1 cellular context compared by ENCODE assay signal in genomic region chr7:75072978-75073282, GRCh38.
A peak's percentile ranks its signal among the peaks of the same experiment; 100 is the strongest.
TF ChIP-seq lines count a peak whose summit lies in the region.

No MANE protein-coding gene starts in this region.

TF ChIP-seq in H1, 55 proteins besides CTCF, POLR2A, EP300 and RAD21:
- TF ChIP-seq CEBPB (IDR thresholded peaks at IDR 0.05; ENCODE audit: low read depth, low read length) (no peak), SP4 (IDR thresholded peaks at IDR 0.05; ENCODE audit: low read length) (no peak), HDAC2 (IDR thresholded peaks at IDR 0.05; ENCODE audit: borderline replicate concordance in 1 of 2, low read depth in 2 of 2, low read length in 2 of 2) (0 out of 4 replicates have a peak, but pooled peaks of 1 of the 2 experiments have one; percentile 33), SUZ12 (IDR thresholded peaks at IDR 0.05; ENCODE audit: low read length) (no peak), TCF12 (IDR thresholded peaks at IDR 0.05; ENCODE audit: low read depth, low read length) (no peak), FOSL1 (IDR thresholded peaks at IDR 0.05; ENCODE audit: insufficient read depth, low read depth, low read length) (no peak), JUN (IDR thresholded peaks at IDR 0.05; ENCODE audit: low read depth, low read length) (no peak), CBX8 (IDR thresholded peaks at IDR 0.05; ENCODE audit: borderline replicate concordance, low read depth, low read length) (no peak), BACH1 (IDR thresholded peaks at IDR 0.05; ENCODE audit: low read length) (no peak; the same call in 1 of the 2 replicates), SIRT6 (IDR thresholded peaks at IDR 0.05; ENCODE audit: low read length) (no peak), BCL11A (IDR thresholded peaks at IDR 0.05; ENCODE audit: low read depth in 2 of 2, low read length in 2 of 2) (no peak), E2F6 (IDR thresholded peaks at IDR 0.05) (no peak), TAF1 (IDR thresholded peaks at IDR 0.05; ENCODE audit: low read depth, low read length) (no peak), SP1 (IDR thresholded peaks at IDR 0.05; ENCODE audit: low read depth, low read length) (no peak), CHD2 (IDR thresholded peaks at IDR 0.05; ENCODE audit: low read length) (no peak), YY1 (IDR thresholded peaks at IDR 0.05; ENCODE audit: low read depth, low read length) (no peak), POU5F1 (IDR thresholded peaks at IDR 0.05; ENCODE audit: low read depth, low read length) (no peak), TBP (IDR thresholded peaks at IDR 0.05; ENCODE audit: low read depth, low read length) (0 out of 2 replicates have a peak, but pooled peaks have one; percentile 29), MAX (IDR thresholded peaks at IDR 0.05) (no peak), SAP30 (IDR thresholded peaks at IDR 0.05; ENCODE audit: insufficient read depth, insufficient replicate concordance, low read length) (peak; percentile 58), PHF8 (conservative IDR thresholded peaks at IDR 0.05; ENCODE audit: low read depth, low read length) (no peak), RNF2 (IDR thresholded peaks at IDR 0.05; ENCODE audit: borderline replicate concordance, low read depth, low read length, missing control alignments, poor library complexity, severe bottlenecking) (no peak), ASH2L (IDR thresholded peaks at IDR 0.05; ENCODE audit: low read length) (no peak), GTF2F1 (IDR thresholded peaks at IDR 0.05; ENCODE audit: borderline replicate concordance, low read depth, low read length) (no peak), GABPA (IDR thresholded peaks at IDR 0.05; ENCODE audit: borderline replicate concordance, insufficient read depth, low read length) (no peak), SIN3A (conservative IDR thresholded peaks at IDR 0.05 in 1 of 2, IDR thresholded peaks at IDR 0.05 in 1 of 2; ENCODE audit: low read depth in 1 of 2, low read length in 2 of 2) (peak in 1 of 2 experiments; percentile 60; a peak in 1 of 4 replicates), MAFK (IDR thresholded peaks at IDR 0.05; ENCODE audit: low read depth, low read length) (no peak), RXRA (IDR thresholded peaks at IDR 0.05; ENCODE audit: insufficient read depth, low read depth, low read length) (no peak), TEAD4 (IDR thresholded peaks at IDR 0.05; ENCODE audit: low read depth, low read length) (no peak), KDM1A (IDR thresholded peaks at IDR 0.05; ENCODE audit: borderline replicate concordance, low read length) (no peak), SRF (IDR thresholded peaks at IDR 0.05; ENCODE audit: low read depth, low read length) (no peak), JUND (IDR thresholded peaks at IDR 0.05; ENCODE audit: low read length) (no peak), BRCA1 (IDR thresholded peaks at IDR 0.05; ENCODE audit: low read depth, low read length) (no peak), EZH2 (IDR thresholded peaks at IDR 0.05; ENCODE audit: low read depth, low read length, severe bottlenecking) (no peak), USF2 (IDR thresholded peaks at IDR 0.05; ENCODE audit: low read length) (no peak), SP2 (IDR thresholded peaks at IDR 0.05; ENCODE audit: low read length) (no peak), KDM4A (IDR thresholded peaks at IDR 0.05; ENCODE audit: low read depth, low read length, severe bottlenecking) (peak; percentile 9)
